In genomic region chr9:88751781-88752180, GRCh38 we compare ENCODE assay signal across 14 cellular contexts.
DNase-seq lines count a peak whose midpoint lies in the region; ATAC-seq lines count a peak whose summit lies in the region.
"Had no signal": no experiment of that assay in that cellular context is flagged by ENCODE, and none has a peak within 500 bp of the region (broad histone marks: within the 10 kb centered on the region; RNA-seq: fewer than 3 reads in every experiment).

No MANE protein-coding gene starts in this region.

- H4K91ac ChIP-seq in neuronal stem cell (ENCODE audit: low read depth, low read length, poor library complexity) = peak overlapping the region; percentile 38

- peak; percentile 20 for ATAC-seq in esophagus mucosa
- no peak for ATAC-seq in Right ventricle myocardium inferior
- ATAC-seq: GM23338, HepG2 had no signal

- no peak overlapping the region for H2AK5ac ChIP-seq in neuronal stem cell (ENCODE audit: low read depth, low read length)

- H3K9me3 ChIP-seq in BLaER1 = peaks cover 14% of the 10 kb centered on the region
- H3K9me3 ChIP-seq in adipocyte (ENCODE audit: control insufficient read depth, low read length) = peaks cover 9% of the 10 kb centered on the region
- H3K9me3 ChIP-seq in neuronal stem cell (replicated peaks in 1 of 2; ENCODE audit: control insufficient read depth in 2 of 2, insufficient read depth in 1 of 2, low read depth in 1 of 2, low read length in 2 of 2) = peaks cover 3 to 9% of the 10 kb centered on the region in 2 donors
- H3K9me3 ChIP-seq: Caco-2 had no signal

- intact Hi-C loops in Right ventricle myocardium inferior (cut with DNase I) = loop anchor here (10.0 kb wide), 1 partner anchor 147 kb away; no protein-coding TSS in a partner anchor

- H3K4me2 ChIP-seq in BLaER1 = peak overlapping the region; percentile 52
- no peak overlapping the region for H3K4me2 ChIP-seq in neuronal stem cell (ENCODE audit: insufficient read depth, low read length, poor library complexity, severe bottlenecking)
- H3K4me2 ChIP-seq: GM23338 had no signal

- DNase-seq in adipocyte (ENCODE audit: low read depth) = no peak
- no peak for DNase-seq in neuronal stem cell (ENCODE audit: low spot score)
- no peak for DNase-seq in NCI-H2107 treated with DMSO at 0.1 percent for 48 hours (lab: John Stamatoyannopoulos, UW; ENCODE audit: unreplicated experiment)
- DNase-seq in NCI-H2107 (lab: John Stamatoyannopoulos, UW) = no peak
- no peak for DNase-seq in epidermal melanocyte (ENCODE audit: insufficient read length, low spot score)
- DNase-seq in Right ventricle myocardium inferior (ENCODE audit: missing footprints) = no peak
- DNase-seq: Caco-2; CD4-positive, alpha-beta T cell; HCEC 1CT had no signal

- no peak overlapping the region for H2BK5ac ChIP-seq in neuronal stem cell (ENCODE audit: low read length)

- no peak overlapping the region for H3K9ac ChIP-seq in BLaER1
- H3K9ac ChIP-seq in adipocyte (ENCODE audit: low read length) = no peak overlapping the region
- no peak overlapping the region for H3K9ac ChIP-seq in neuronal stem cell (ENCODE audit: low read depth, low read length, poor library complexity)

- H3K36me3 ChIP-seq in BLaER1 (no peaks in the 10 kb centered on the region), adipocyte (ENCODE audit: control insufficient read depth, insufficient read depth, low read length, severe bottlenecking) (no peaks in the 10 kb centered on the region), neuronal stem cell (replicated peaks in 1 of 2; ENCODE audit: control insufficient read depth in 2 of 2, insufficient read depth in 2 of 2, low read length in 2 of 2) (no peaks in the 10 kb centered on the region)

- H3K4me1 ChIP-seq in BLaER1 (peaks cover 67% of the 10 kb centered on the region), adipocyte (ENCODE audit: control insufficient read depth, insufficient read depth, low read length) (peaks cover 33% of the 10 kb centered on the region), neuronal stem cell (ENCODE audit: control insufficient read depth in 2 of 2, insufficient read depth in 1 of 2, low read depth in 1 of 2, low read length in 2 of 2) (peaks cover 12 to 13% of the 10 kb centered on the region in 2 donors)
- H3K4me1 ChIP-seq: Caco-2 had no signal

- WGBS in neuronal stem cell (ENCODE audit: extremely low coverage in 2 of 2, insufficient read length in 2 of 2, insufficient replicate concordance in 1 of 2), 2 donors = no CpG with 5 or more reads among the region's 8 CpGs

- no peak overlapping the region for H2BK120ac ChIP-seq in neuronal stem cell (ENCODE audit: low read depth, low read length)

- no peak overlapping the region for H3K23ac ChIP-seq in neuronal stem cell (ENCODE audit: low read depth, low read length, poor library complexity)

- H3K27me3 ChIP-seq in BLaER1 (no peaks in the 10 kb centered on the region), adipocyte (replicated peaks; ENCODE audit: control insufficient read depth, insufficient read depth, low read length) (no peaks in the 10 kb centered on the region), neuronal stem cell (ENCODE audit: control insufficient read depth in 3 of 3, insufficient read depth in 3 of 3, low read depth in 1 of 3, low read length in 3 of 3) (no peaks in the 10 kb centered on the region)

- H4K8ac ChIP-seq in neuronal stem cell (ENCODE audit: low read depth, low read length) = no peak overlapping the region

- peak overlapping the region; percentile 57 for H3K27ac ChIP-seq in BLaER1
- no peak overlapping the region for H3K27ac ChIP-seq in neuronal stem cell (replicated peaks; ENCODE audit: low read length)
- H3K27ac ChIP-seq: C4-2B had no signal

- H3K79me1 ChIP-seq in neuronal stem cell (ENCODE audit: low read depth, low read length) = no peaks in the 10 kb centered on the region

- no peak overlapping the region for H3K14ac ChIP-seq in neuronal stem cell (ENCODE audit: low read length)

- H2BK12ac ChIP-seq in neuronal stem cell (ENCODE audit: low read length) = no peak overlapping the region

- no peak overlapping the region for H3K4ac ChIP-seq in neuronal stem cell (ENCODE audit: low read length)

- peak overlapping the region; percentile 57 for H2BK15ac ChIP-seq in neuronal stem cell (ENCODE audit: low read length)

- H3K4me3 ChIP-seq in BLaER1 (no peak overlapping the region), adipocyte (ENCODE audit: low read length) (peak overlapping the region; percentile 27), neuronal stem cell (ENCODE audit: low read length in 2 of 2) (no peak overlapping the region)
- H3K4me3 ChIP-seq: GM23338 had no signal

- H4K20me1 ChIP-seq in BLaER1 = no peaks in the 10 kb centered on the region

- H2AFZ ChIP-seq in neuronal stem cell (ENCODE audit: low read length) = no peak overlapping the region
- H2AFZ ChIP-seq: GM23338 had no signal

- H3K18ac ChIP-seq in neuronal stem cell (ENCODE audit: low read length) = peak overlapping the region; percentile 37
